Comparison of ENCODE assay signal across 9 cellular contexts in the genomic region with DNA sequence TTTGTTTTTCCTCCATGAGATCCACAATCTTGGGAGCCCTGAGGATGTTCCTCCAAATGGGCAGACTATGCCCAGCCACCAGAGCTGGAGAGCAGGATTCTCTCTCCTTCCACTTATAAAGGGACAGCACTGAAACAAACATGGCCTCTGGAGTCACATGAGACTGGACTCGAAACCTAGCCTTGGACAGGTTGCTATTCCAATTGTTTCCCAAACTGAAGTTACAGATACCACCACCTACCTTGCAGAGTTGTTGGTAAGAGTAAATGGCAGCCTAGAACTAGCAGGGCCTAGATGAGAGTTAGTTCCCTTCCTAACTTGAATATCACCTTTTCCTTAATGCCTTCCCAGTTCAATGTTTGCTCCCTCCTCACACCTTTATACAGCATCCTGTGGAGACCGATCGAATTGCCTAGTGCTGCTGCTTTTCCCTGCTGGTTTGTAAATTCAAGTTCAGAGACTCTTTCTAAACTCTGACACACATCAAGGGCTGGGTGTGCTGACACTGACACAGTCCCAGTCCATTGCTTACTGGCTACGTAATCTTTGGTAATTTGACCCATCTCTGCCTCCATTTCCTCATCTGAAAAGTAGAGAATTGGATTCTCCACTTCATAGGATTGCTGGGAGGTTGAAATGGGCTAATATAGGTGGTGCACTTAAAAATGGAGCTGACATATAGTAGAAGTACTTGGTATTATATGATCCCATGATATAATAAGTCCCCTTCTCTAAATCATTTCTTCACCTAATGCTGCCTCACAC. TPM values are rescaled to one million over a fixed set of nuclear protein-coding genes. Genes with fewer than 3 reads are reported as not detected.
DNase-seq lines count a peak whose midpoint lies in the region; ATAC-seq and TF ChIP-seq lines count a peak whose summit lies in the region.
"Had no signal": no experiment of that assay in that cellular context is flagged by ENCODE, and none has a peak within 500 bp of the region (broad histone marks: within the 10 kb centered on the region; RNA-seq: fewer than 3 reads in every experiment).

No MANE protein-coding gene starts in this region.

- TF ChIP-seq CTCF in mesothelial cell of epicardium (IDR thresholded peaks at IDR 0.05; ENCODE audit: unreplicated experiment), result no peak

- intact Hi-C loops in right cardiac atrium (cut with DNase I) (loop anchor here in 1 of 4 donors (10.0 kb wide), 2 partner anchors 47 to 97 kb away; no protein-coding TSS in a partner anchor), cardiac septum (cut with DNase I) (loop anchor here (2.0 kb wide), 1 partner anchor 47 kb away; no protein-coding TSS in a partner anchor)

- no peaks in the 10 kb centered on the region for H3K9me3 ChIP-seq in right cardiac atrium (ENCODE audit: control insufficient read depth, low read length)

- peak overlapping the region; percentile 34 for H3K27ac ChIP-seq in right cardiac atrium (ENCODE audit: low read length)

- ATAC-seq in right cardiac atrium (no peak), GM21526 (IDR thresholded peaks at IDR 0.05; ENCODE audit: low FRiP score, unreplicated experiment) (no peak), HG02852 (IDR thresholded peaks at IDR 0.05; ENCODE audit: unreplicated experiment) (no peak), HG02610 (IDR thresholded peaks at IDR 0.05; ENCODE audit: unreplicated experiment) (no peak)
- no peak for ATAC-seq in activated naive CD8-positive, alpha-beta T cell treated with anti-CD3 and anti-CD28 coated beads, Interleukin-2, amount 10 ng/mL, durations not matched to agents 7 days and 5 days (ENCODE audit: low read depth)

- WGBS in right cardiac atrium, result 60% methylated on average over 4 of the region's 4 CpGs

- peaks cover 10% of the 10 kb centered on the region for H3K36me3 Mint-ChIP-seq in activated naive CD8-positive, alpha-beta T cell treated with anti-CD3 and anti-CD28 coated beads, Interleukin-2, amount 10 ng/mL, durations not matched to agents 7 days and 5 days
- no peaks in the 10 kb centered on the region for H3K36me3 Mint-ChIP-seq in mesothelial cell of epicardium

- POLR2A ChIA-PET in activated naive CD8-positive, alpha-beta T cell treated with anti-CD3 and anti-CD28 coated beads, Interleukin-2, amount 10 ng/mL, durations not matched to agents 7 days and 5 days (lab: Charles Lee), result interaction anchor here (0.9 to 7.6 kb wide), 6 partner anchors 12 to 270 kb away, joined by 3 to 168 read pairs (median 4); a partner anchor contains a TSS

- DNase-seq in right cardiac atrium (no peak), cardiac septum (ENCODE audit: low spot score) (no peak), mesothelial cell of epicardium (ENCODE audit: low spot score in 2 of 2, unreplicated experiment in 2 of 2) (no peak), medulla oblongata (ENCODE audit: extremely low spot score) (no peak)
- no peak for DNase-seq in activated naive CD8-positive, alpha-beta T cell treated with anti-CD3 and anti-CD28 coated beads, Interleukin-2, amount 10 ng/mL, durations not matched to agents 7 days and 5 days
- DNase-seq: retina had no signal

- H3K4me3 Mint-ChIP-seq in activated naive CD8-positive, alpha-beta T cell treated with anti-CD3 and anti-CD28 coated beads, Interleukin-2, amount 10 ng/mL, durations not matched to agents 7 days and 5 days, result peak overlapping the region; percentile 93
- no peak overlapping the region for H3K4me3 Mint-ChIP-seq in mesothelial cell of epicardium

- H3K27me3 Mint-ChIP-seq in activated naive CD8-positive, alpha-beta T cell treated with anti-CD3 and anti-CD28 coated beads, Interleukin-2, amount 10 ng/mL, durations not matched to agents 7 days and 5 days, result no peaks in the 10 kb centered on the region
- H3K27me3 Mint-ChIP-seq in mesothelial cell of epicardium (ENCODE audit: low read depth), result no peaks in the 10 kb centered on the region

- H3K27me3 ChIP-seq in right cardiac atrium (ENCODE audit: control insufficient read depth, insufficient read depth), result no peaks in the 10 kb centered on the region

- H3K27ac Mint-ChIP-seq in activated naive CD8-positive, alpha-beta T cell treated with anti-CD3 and anti-CD28 coated beads, Interleukin-2, amount 10 ng/mL, durations not matched to agents 7 days and 5 days, result peak overlapping the region; percentile 15
- H3K27ac Mint-ChIP-seq in mesothelial cell of epicardium, result peak overlapping the region; percentile 20

- H3K9me3 Mint-ChIP-seq in activated naive CD8-positive, alpha-beta T cell treated with anti-CD3 and anti-CD28 coated beads, Interleukin-2, amount 10 ng/mL, durations not matched to agents 7 days and 5 days, result no peaks in the 10 kb centered on the region
- no peaks in the 10 kb centered on the region for H3K9me3 Mint-ChIP-seq in mesothelial cell of epicardium

- H3K4me1 Mint-ChIP-seq in activated naive CD8-positive, alpha-beta T cell treated with anti-CD3 and anti-CD28 coated beads, Interleukin-2, amount 10 ng/mL, durations not matched to agents 7 days and 5 days, result peaks cover 29% of the 10 kb centered on the region
- peaks cover 16% of the 10 kb centered on the region for H3K4me1 Mint-ChIP-seq in mesothelial cell of epicardium

- peaks cover 3% of the 10 kb centered on the region for H3K4me1 ChIP-seq in right cardiac atrium (ENCODE audit: control insufficient read depth, insufficient read depth, low read length)

- no peak overlapping the region for H3K4me3 ChIP-seq in right cardiac atrium (ENCODE audit: low read length)

RNA-seq across cellular contexts. Expression of a gene that starts 2.6 kb away (rescaled TPM):
- total RNA-seq in right cardiac atrium (10 to 100 TPM; 39.4 to 49.3 (median 46.8) TPM), cardiac septum (30.0 TPM), mesothelial cell of epicardium (38.6 to 43.6 TPM (median 39.0 TPM) in 3 replicates)
- polyA plus RNA-seq in right cardiac atrium, result 48.1 TPM
- 10 to 100 TPM; 85.3 to 87.1 TPM for total RNA-seq in activated naive CD8-positive, alpha-beta T cell treated with anti-CD3 and anti-CD28 coated beads, Interleukin-2, amount 10 ng/mL, durations not matched to agents 7 days and 5 days

RNA-seq across cellular contexts. Expression of a gene that starts 10.3 kb away (rescaled TPM):
- total RNA-seq in right cardiac atrium (10 to 100 TPM; 14.6 to 18.4 (median 17.8) TPM), cardiac septum (10.3 TPM), mesothelial cell of epicardium (22.1 to 23.3 TPM (median 22.8 TPM) in 3 replicates)
- 13.2 TPM for polyA plus RNA-seq in right cardiac atrium
- total RNA-seq in activated naive CD8-positive, alpha-beta T cell treated with anti-CD3 and anti-CD28 coated beads, Interleukin-2, amount 10 ng/mL, durations not matched to agents 7 days and 5 days, result 1 to 10 TPM; 2.1 to 2.6 TPM

RNA-seq across cellular contexts. Expression of a gene that starts 11.9 kb away (rescaled TPM):
- total RNA-seq in right cardiac atrium, result 10 to 100 TPM; 15.3 to 19.8 (median 18.4) TPM
- 17.9 TPM for polyA plus RNA-seq in right cardiac atrium
- total RNA-seq in cardiac septum, result 13.6 TPM
- total RNA-seq in activated naive CD8-positive, alpha-beta T cell treated with anti-CD3 and anti-CD28 coated beads, Interleukin-2, amount 10 ng/mL, durations not matched to agents 7 days and 5 days, result 10 to 100 TPM; 27.1 to 30.4 TPM
- total RNA-seq in mesothelial cell of epicardium, result 19.4 to 23.5 TPM (median 23.0 TPM) in 3 replicates

RNA-seq across cellular contexts. Expression of a gene that starts 58.3 kb away (rescaled TPM):
- total RNA-seq in right cardiac atrium (10 to 100 TPM in 1 of 4 donors, 1 to 10 TPM in 3; 8.9 to 16.0 (median 9.6) TPM), cardiac septum (8.8 TPM), mesothelial cell of epicardium (32.1 to 36.2 TPM (median 32.1 TPM) in 3 replicates)
- 4.5 TPM for polyA plus RNA-seq in right cardiac atrium
- 10 to 100 TPM; 35.8 to 37.5 TPM for total RNA-seq in activated naive CD8-positive, alpha-beta T cell treated with anti-CD3 and anti-CD28 coated beads, Interleukin-2, amount 10 ng/mL, durations not matched to agents 7 days and 5 days
